9 cellular contexts compared by ENCODE assay signal in genomic region chr22:42500836-42501179, GRCh38. TPM values are rescaled to one million over a fixed set of nuclear protein-coding genes. Genes with fewer than 3 reads are reported as not detected.
DNase-seq lines count a peak whose midpoint lies in the region; ATAC-seq and TF ChIP-seq lines count a peak whose summit lies in the region.
"Had no signal": no experiment of that assay in that cellular context is flagged by ENCODE, and none has a peak within 500 bp of the region (broad histone marks: within the 10 kb centered on the region; RNA-seq: fewer than 3 reads in every experiment).

No MANE protein-coding gene starts in this region.

- 23 to 86% (median 29%) methylated on average over 3 to 26 of the region's 26 CpGs for WGBS in stomach, 5 donors

- peaks cover 4% of the 10 kb centered on the region; the same call in 1 of the 2 replicates for H3K27me3 ChIP-seq in H7 (ENCODE audit: control insufficient read depth, insufficient read depth, low read length)
- H3K27me3 ChIP-seq in ascending aorta = no peaks in the 10 kb centered on the region
- no peaks in the 10 kb centered on the region for H3K27me3 ChIP-seq in iPS-20b (ENCODE audit: insufficient read depth, low read length)
- no peaks in the 10 kb centered on the region for H3K27me3 ChIP-seq in stomach

- H3K4me3 Mint-ChIP-seq in mesothelial cell of epicardium = no peak overlapping the region

- intact Hi-C loops in ascending aorta (cut with DNase I) = no loop called here
- intact Hi-C loops in stomach (cut with DNase I; ENCODE audit: low total_unique reads) = no loop called here

- ATAC-seq in GM18502 (IDR thresholded peaks at IDR 0.05; ENCODE audit: poor library complexity, unreplicated experiment) = no peak

- DNase-seq in H7 = no peak
- no peak for DNase-seq in ascending aorta (ENCODE audit: low spot score in 2 of 2)
- no peak for DNase-seq in stomach
- no peak for DNase-seq in activated naive CD4-positive, alpha-beta T cell treated with anti-CD3 and anti-CD28 coated beads, Interleukin-2, amount 50 U/mL, for 16 hours
- no peak for DNase-seq in NCI-H1694 (lab: John Stamatoyannopoulos, UW)
- no peak for DNase-seq in mesothelial cell of epicardium (ENCODE audit: low spot score in 2 of 2, unreplicated experiment in 2 of 2)
- DNase-seq: NCI-H510A treated with DMSO at 0.1 percent for 48 hours had no signal

- no peaks in the 10 kb centered on the region for H3K36me3 Mint-ChIP-seq in mesothelial cell of epicardium

- H3K9me3 ChIP-seq in ascending aorta (no peaks in the 10 kb centered on the region), iPS-20b (ENCODE audit: insufficient read depth, low read depth, low read length) (no peaks in the 10 kb centered on the region), stomach (no peaks in the 10 kb centered on the region)

- H3K4me3 ChIP-seq in H7 (ENCODE audit: insufficient read depth, low read depth, low read length) = peak overlapping the region; percentile 41
- peak overlapping the region; percentile 45 to 55 for H3K4me3 ChIP-seq in ascending aorta
- H3K4me3 ChIP-seq in iPS-20b (ENCODE audit: low read length) = peak overlapping the region; percentile 52; the same call in 1 of the 2 replicates
- peak overlapping the region; percentile 42 to 48 (median 44) for H3K4me3 ChIP-seq in stomach

- no peak overlapping the region for H3K9ac ChIP-seq in iPS-20b (ENCODE audit: low read depth, low read length)

- H3K27ac Mint-ChIP-seq in mesothelial cell of epicardium = no peak overlapping the region

- H3K4me1 ChIP-seq in ascending aorta (peaks cover 0 to 4% of the 10 kb centered on the region in 2 donors), iPS-20b (ENCODE audit: insufficient read depth, low read length) (peaks cover 3% of the 10 kb centered on the region; the same call in 1 of the 2 replicates), stomach (peaks cover 9 to 34% (median 27%) of the 10 kb centered on the region in 4 donors)

- TF ChIP-seq CTCF in ascending aorta (IDR thresholded peaks at IDR 0.05) (no peak), stomach (IDR thresholded peaks at IDR 0.05) (no peak), mesothelial cell of epicardium (IDR thresholded peaks at IDR 0.05; ENCODE audit: unreplicated experiment) (no peak)

- H3K27me3 Mint-ChIP-seq in mesothelial cell of epicardium (ENCODE audit: low read depth) = no peaks in the 10 kb centered on the region

- H3K27ac ChIP-seq in ascending aorta = no peak overlapping the region
- H3K27ac ChIP-seq in iPS-20b (ENCODE audit: low read length) = no peak overlapping the region
- H3K27ac ChIP-seq in stomach = peak overlapping the region in 4 of 5 donors; percentile 13 to 74 (median 64)

- H3K4me1 Mint-ChIP-seq in mesothelial cell of epicardium = peaks cover 14% of the 10 kb centered on the region

- TF ChIP-seq EP300 in stomach (IDR thresholded peaks at IDR 0.05) = no peak

- no peak for TF ChIP-seq POLR2A in stomach (IDR thresholded peaks at IDR 0.05)

- H3K36me3 ChIP-seq in H7 (replicated peaks; ENCODE audit: control insufficient read depth, insufficient read depth, low read length) (no peaks in the 10 kb centered on the region), ascending aorta (no peaks in the 10 kb centered on the region), iPS-20b (ENCODE audit: insufficient read depth, low read depth, low read length) (no peaks in the 10 kb centered on the region), stomach (no peaks in the 10 kb centered on the region)

- H3K9me3 Mint-ChIP-seq in mesothelial cell of epicardium = no peaks in the 10 kb centered on the region

RNA-seq across cellular contexts. Expression of gene RRP7A, which starts 18.8 kb away (rescaled TPM):
- 33.1 and 39.3 TPM in 2 replicates for total RNA-seq in H7 (2014; rRNA removed; shearing (Covaris generic))
- total RNA-seq in ascending aorta (50.0 TPM), stomach (10 to 100 TPM; 14.2 to 32.4 (median 21.4) TPM), mesothelial cell of epicardium (52.2 to 59.6 TPM (median 53.2 TPM) in 3 replicates)
- polyA plus RNA-seq in stomach = 10 to 100 TPM in 2 of 3 donors, 1 to 10 TPM in 1; 9.3 to 29.0 (median 20.9) TPM

RNA-seq across cellular contexts. Expression of gene SERHL2, which starts 52.9 kb away (rescaled TPM):
- 2.6 and 7.5 TPM in 2 replicates for total RNA-seq in H7 (2014; rRNA removed; shearing (Covaris generic))
- total RNA-seq in ascending aorta = 3.1 TPM
- 1 to 10 TPM in 4 of 5 donors, not detected in 1; 1.7 to 5.5 (median 4.5) TPM for total RNA-seq in stomach
- polyA plus RNA-seq in stomach = 1 to 10 TPM; 2.1 to 4.3 (median 3.3) TPM
- 2.5 to 3.0 TPM (median 2.6 TPM) in 3 replicates for total RNA-seq in mesothelial cell of epicardium

Comparison
In these comparisons a context has a peak if more than half of its experiments do, and no peak if none do; other contexts are left out.
1. H3K27ac ChIP-seq: peak in stomach (4 of 5); none in ascending aorta (0 of 2) and iPS-20b (single experiment).
2. Peak in every context shown above with its lines, with median percentiles within 50 percentile points of each other: H3K4me3 ChIP-seq.